In genomic region chr11:46426233-46426991, GRCh38 we compare ENCODE assay signal across 2 cellular contexts.
TF ChIP-seq lines count a peak whose summit lies in the region.

No MANE protein-coding gene starts in this region.

TF ChIP-seq in HepG2, 621 proteins besides CTCF, POLR2A, EP300 and RAD21:
- TF ChIP-seq HOXA9 (CRISPR knock-in tag; IDR thresholded peaks at IDR 0.05; ENCODE audit: borderline replicate concordance) (no peak), KLF13 (CRISPR knock-in tag; IDR thresholded peaks at IDR 0.05) (no peak), ARID2 (CRISPR knock-in tag; IDR thresholded peaks at IDR 0.05; ENCODE audit: borderline replicate concordance) (no peak), ZBTB20 (CRISPR knock-in tag; IDR thresholded peaks at IDR 0.05; ENCODE audit: borderline replicate concordance, low read depth) (no peak), ZNF557 (CRISPR knock-in tag; IDR thresholded peaks at IDR 0.05) (no peak), TBX3 (IDR thresholded peaks at IDR 0.05; ENCODE audit: borderline replicate concordance) (no peak), PRMT3 (CRISPR knock-in tag; IDR thresholded peaks at IDR 0.05; ENCODE audit: borderline replicate concordance, low read depth) (no peak), ZNF180 (CRISPR knock-in tag; IDR thresholded peaks at IDR 0.05; ENCODE audit: borderline replicate concordance, low read depth) (no peak), RBM22 (optimal IDR thresholded peaks at IDR 0.05; ENCODE audit: low read length) (peak; percentile 17), ZNF768 (CRISPR knock-in tag; IDR thresholded peaks at IDR 0.05) (no peak), ZBTB40 (IDR thresholded peaks at IDR 0.05) (no peak), ZBTB40 (CRISPR knock-in tag; IDR thresholded peaks at IDR 0.05) (peak; percentile 81; the same call in 1 of the 2 replicates), SPEN (CRISPR knock-in tag; IDR thresholded peaks at IDR 0.05; ENCODE audit: low read depth) (no peak), TBP (CRISPR knock-in tag; IDR thresholded peaks at IDR 0.05) (no peak), NCOA2 (CRISPR knock-in tag; IDR thresholded peaks at IDR 0.05) (no peak)

TF ChIP-seq in WTC11, 78 proteins besides CTCF, POLR2A, EP300 and RAD21:
- TF ChIP-seq OVOL2 (CRISPR knock-in tag; IDR thresholded peaks at IDR 0.05; ENCODE audit: borderline replicate concordance) (no peak), NFATC4 (CRISPR knock-in tag; IDR thresholded peaks at IDR 0.05) (no peak), EMX1 (CRISPR knock-in tag; IDR thresholded peaks at IDR 0.05) (no peak), NFE2L1 (CRISPR knock-in tag; IDR thresholded peaks at IDR 0.05) (no peak), NFYB (CRISPR knock-in tag; conservative IDR thresholded peaks at IDR 0.05; ENCODE audit: low read depth) (no peak), MLX (CRISPR knock-in tag; IDR thresholded peaks at IDR 0.05) (no peak), SMAD3 (CRISPR knock-in tag; IDR thresholded peaks at IDR 0.05; ENCODE audit: borderline replicate concordance) (no peak), CREB1 (CRISPR knock-in tag; IDR thresholded peaks at IDR 0.05) (no peak), TCF7 (CRISPR knock-in tag; IDR thresholded peaks at IDR 0.05; ENCODE audit: low read depth) (no peak), ZBTB21 (CRISPR knock-in tag; IDR thresholded peaks at IDR 0.05; ENCODE audit: borderline replicate concordance) (no peak), AFF4 (CRISPR knock-in tag; IDR thresholded peaks at IDR 0.05; ENCODE audit: borderline replicate concordance) (no peak)
